ENCODE assay signal across 8 cellular contexts in the genomic region with DNA sequence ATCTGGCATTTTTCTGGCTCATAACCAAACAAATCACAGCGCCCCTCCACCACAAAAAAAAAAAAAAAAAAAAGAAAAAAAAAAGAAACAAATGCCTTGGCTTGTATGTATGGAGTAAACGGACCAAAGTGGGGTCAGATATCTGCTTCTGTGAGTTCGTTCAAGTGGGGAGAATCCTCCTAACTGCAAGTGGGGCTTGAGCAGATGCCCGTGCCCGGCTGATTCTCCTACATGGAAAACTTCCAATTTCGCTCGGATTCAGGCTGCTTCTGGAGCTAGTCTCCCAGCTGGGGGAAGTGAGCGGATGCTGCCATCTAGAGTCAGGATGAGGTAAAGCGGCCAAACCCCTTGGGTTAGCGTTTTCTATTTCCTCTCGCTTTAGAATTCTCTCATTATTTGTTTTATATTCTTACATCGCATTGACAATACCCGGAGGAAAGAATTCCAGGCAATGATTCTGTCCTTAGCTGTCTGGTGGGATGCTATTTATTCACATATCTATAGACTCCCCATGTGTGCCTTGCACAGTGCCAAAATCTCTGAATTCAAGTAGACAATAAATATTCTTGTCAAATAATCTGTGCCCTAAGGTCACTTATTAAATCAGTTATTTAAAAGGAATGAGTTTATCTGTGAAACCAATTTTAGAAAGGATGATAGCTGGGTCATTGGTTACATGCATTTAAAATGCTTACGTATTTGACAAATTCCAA.
A peak's percentile ranks its signal among the peaks of the same experiment; 100 is the strongest.
DNase-seq lines count a peak whose midpoint lies in the region; ATAC-seq and TF ChIP-seq lines count a peak whose summit lies in the region.

No MANE protein-coding gene starts in this region.

- peaks cover 0 to 2% (median 0%) of the 10 kb centered on the region in 3 donors for H3K36me3 Mint-ChIP-seq in CD8-positive, alpha-beta memory T cell
- no peaks in the 10 kb centered on the region for H3K36me3 Mint-ChIP-seq in stimulated activated effector memory CD8-positive, alpha-beta T cell treated with anti-CD3 and anti-CD28 coated beads, Interleukin-12 subunit alpha, Interleukin-12 subunit beta, amount 100 ng/mL, for 72 hours

- peak; percentile 89 for TF ChIP-seq CTCF in HL-60 (IDR thresholded peaks at IDR 0.05; ENCODE audit: insufficient read depth, low read length)

- peaks cover 22 to 55% of the 10 kb centered on the region in 2 donors for H3K27me3 Mint-ChIP-seq in CD8-positive, alpha-beta memory T cell

- DNase-seq in CD8-positive, alpha-beta memory T cell = peak; percentile 29 to 65 (median 37)
- DNase-seq in HL-60 (ENCODE audit: low read depth in 1 of 2, low spot score in 1 of 2) (peak in 1 of 2 experiments; percentile 40), NOMO-1 (lab: John Stamatoyannopoulos, UW; ENCODE audit: unreplicated experiment in 2 of 2) (peak; percentile 9 to 58), activated T-cell treated with anti-CD3 and anti-CD28 coated beads for 1 hour (ENCODE audit: low read depth) (peak; percentile 31), erythroblast (lab: John Stamatoyannopoulos, UW) (peak; percentile 27 to 55), myocyte (ENCODE audit: low read depth) (peak; percentile 84)
- DNase-seq in stimulated activated effector memory CD8-positive, alpha-beta T cell treated with anti-CD3 and anti-CD28 coated beads, Interleukin-12 subunit alpha, Interleukin-12 subunit beta, amount 100 ng/mL, for 72 hours (ENCODE audit: low spot score in 2 of 2) = peak; percentile 25 to 75

- H3K4me3 ChIP-seq in CD8-positive, alpha-beta memory T cell (ENCODE audit: low read length) = peak overlapping the region; percentile 67
- no peak overlapping the region; the same call in 1 of the 2 replicates for H3K4me3 ChIP-seq in HL-60 (replicated peaks; ENCODE audit: insufficient read depth, low read length)

- H3K9me3 ChIP-seq in CD8-positive, alpha-beta memory T cell (ENCODE audit: low read length) = no peaks in the 10 kb centered on the region

- peaks cover 5% of the 10 kb centered on the region for H3K27me3 ChIP-seq in CD8-positive, alpha-beta memory T cell (ENCODE audit: insufficient read depth, low read length, poor library complexity, severe bottlenecking)
- H3K27me3 ChIP-seq in HL-60 (ENCODE audit: insufficient read depth, poor library complexity, severe bottlenecking) = peaks cover 10% of the 10 kb centered on the region

- peak overlapping the region in 5 of 8 donors; percentile 2 to 84 (median 65) for H3K27ac Mint-ChIP-seq in CD8-positive, alpha-beta memory T cell
- no peak overlapping the region for H3K27ac Mint-ChIP-seq in stimulated activated effector memory CD8-positive, alpha-beta T cell treated with anti-CD3 and anti-CD28 coated beads, Interleukin-12 subunit alpha, Interleukin-12 subunit beta, amount 100 ng/mL, for 72 hours

- no peak overlapping the region for H3K27ac ChIP-seq in CD8-positive, alpha-beta memory T cell (ENCODE audit: low read depth, low read length)
- no peak overlapping the region for H3K27ac ChIP-seq in HL-60 (replicated peaks)

- peak overlapping the region; percentile 79 to 95 (median 92) for H3K4me3 Mint-ChIP-seq in CD8-positive, alpha-beta memory T cell
- H3K4me3 Mint-ChIP-seq in stimulated activated effector memory CD8-positive, alpha-beta T cell treated with anti-CD3 and anti-CD28 coated beads, Interleukin-12 subunit alpha, Interleukin-12 subunit beta, amount 100 ng/mL, for 72 hours = peak overlapping the region; percentile 69

- H3K36me3 ChIP-seq in CD8-positive, alpha-beta memory T cell (ENCODE audit: insufficient read depth, low read length) = no peaks in the 10 kb centered on the region

- H3K4me1 Mint-ChIP-seq in CD8-positive, alpha-beta memory T cell = peaks cover 14 to 21% (median 18%) of the 10 kb centered on the region in 3 donors
- peaks cover 15% of the 10 kb centered on the region for H3K4me1 Mint-ChIP-seq in stimulated activated effector memory CD8-positive, alpha-beta T cell treated with anti-CD3 and anti-CD28 coated beads, Interleukin-12 subunit alpha, Interleukin-12 subunit beta, amount 100 ng/mL, for 72 hours

- no peaks in the 10 kb centered on the region for H3K9me3 Mint-ChIP-seq in CD8-positive, alpha-beta memory T cell
- no peaks in the 10 kb centered on the region for H3K9me3 Mint-ChIP-seq in stimulated activated effector memory CD8-positive, alpha-beta T cell treated with anti-CD3 and anti-CD28 coated beads, Interleukin-12 subunit alpha, Interleukin-12 subunit beta, amount 100 ng/mL, for 72 hours

- POLR2A ChIA-PET in CD8-positive, alpha-beta memory T cell (lab: Charles Lee) = no interaction called here

- TF ChIP-seq POLR2A in erythroblast (IDR thresholded peaks at IDR 0.05; ENCODE audit: low read length) = no peak

- CTCF ChIA-PET in CD8-positive, alpha-beta memory T cell (lab: Charles Lee) = interaction anchor here (0.6 to 1.9 kb wide), 15 partner anchors 9 to 1469 kb away, joined by 3 to 12 read pairs (median 3); no protein-coding TSS in a partner anchor

- peak; percentile 66 for ATAC-seq in GM19455 (IDR thresholded peaks at IDR 0.05; ENCODE audit: unreplicated experiment)
- ATAC-seq in stimulated activated effector memory CD8-positive, alpha-beta T cell treated with anti-CD3 and anti-CD28 coated beads, Interleukin-12 subunit alpha, Interleukin-12 subunit beta, amount 100 ng/mL, for 72 hours = peak; percentile 39

- no peaks in the 10 kb centered on the region for H3K4me1 ChIP-seq in CD8-positive, alpha-beta memory T cell (ENCODE audit: insufficient read depth, low read length)
